ENCODE assay signal across 19 cellular contexts in the genomic region with DNA sequence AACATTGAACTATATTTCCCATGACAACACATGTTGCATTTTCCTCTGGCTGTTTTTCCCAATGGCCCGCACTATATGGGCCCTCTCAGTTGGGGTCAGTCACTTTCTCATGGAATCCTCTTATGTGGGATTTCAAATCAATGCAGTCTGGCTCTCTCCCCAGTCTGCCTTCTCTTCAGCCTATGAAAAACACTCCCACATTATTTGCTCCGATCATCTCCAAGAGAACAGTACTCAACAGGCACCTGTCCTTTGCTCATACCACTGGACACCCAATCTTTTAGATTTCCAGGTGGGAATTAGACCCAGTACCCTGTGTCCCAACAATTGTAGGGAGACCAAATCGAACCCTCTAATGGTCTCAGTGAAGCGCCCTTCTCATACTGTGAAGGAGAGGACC.
DNase-seq lines count a peak whose midpoint lies in the region; ATAC-seq and TF ChIP-seq lines count a peak whose summit lies in the region.
"Had no signal": no experiment of that assay in that cellular context is flagged by ENCODE, and none has a peak within 500 bp of the region (broad histone marks: within the 10 kb centered on the region; RNA-seq: fewer than 3 reads in every experiment).

No MANE protein-coding gene starts in this region.

- H3K9me3 Mint-ChIP-seq in CD8-positive, alpha-beta memory T cell = peaks cover 3 to 21% (median 10%) of the 10 kb centered on the region in 5 donors
- H3K9me3 Mint-ChIP-seq in activated naive CD4-positive, alpha-beta T cell treated with anti-CD3 and anti-CD28 coated beads, Interleukin-2, amount 10 ng/mL, durations not matched to agents 7 days and 5 days = peaks cover 21% of the 10 kb centered on the region

- H3K14ac ChIP-seq in trophoblast cell (ENCODE audit: low read length) = no peak overlapping the region

- 87 to 94% (median 90%) methylated on average over 4 of the region's 4 CpGs for WGBS in heart left ventricle, 4 donors
- WGBS in right cardiac atrium = 88% methylated on average over 4 of the region's 4 CpGs
- no CpG with 5 or more reads among the region's 4 CpGs for WGBS in trophoblast cell (ENCODE audit: extremely low coverage, insufficient coverage, insufficient read length)

- H2BK5ac ChIP-seq in trophoblast cell (ENCODE audit: low read depth, low read length, poor library complexity) = no peak overlapping the region

- H3K23ac ChIP-seq in trophoblast cell (ENCODE audit: low read length) = no peak overlapping the region

- H2BK12ac ChIP-seq in trophoblast cell (ENCODE audit: low read length) = no peak overlapping the region

- CTCF ChIA-PET in HEK293 (lab: Yijun Ruan, JAX) = interaction anchor here (0.7 kb wide), 1 partner anchor 129 kb away, joined by 4 read pairs; no protein-coding TSS in a partner anchor
- CTCF ChIA-PET in CD8-positive, alpha-beta memory T cell (lab: Charles Lee) = no interaction called here
- CTCF ChIA-PET in activated naive CD4-positive, alpha-beta T cell treated with anti-CD3 and anti-CD28 coated beads, Interleukin-2, amount 10 ng/mL, durations not matched to agents 7 days and 5 days (lab: Charles Lee) = no interaction called here

- H3K36me3 Mint-ChIP-seq in CD8-positive, alpha-beta memory T cell = peaks cover 0 to 6% (median 0%) of the 10 kb centered on the region in 3 donors
- peaks cover 8% of the 10 kb centered on the region for H3K36me3 Mint-ChIP-seq in activated naive CD4-positive, alpha-beta T cell treated with anti-CD3 and anti-CD28 coated beads, Interleukin-2, amount 10 ng/mL, durations not matched to agents 7 days and 5 days
- H3K36me3 Mint-ChIP-seq: CD4-positive, CD25-positive, alpha-beta regulatory T cell; IgD-negative memory B cell had no signal

- H3K9me3 ChIP-seq in heart left ventricle (peaks cover 0 to 6% (median 0%) of the 10 kb centered on the region in 12 donors), right cardiac atrium (ENCODE audit: control insufficient read depth, low read length) (no peaks in the 10 kb centered on the region), HEK293 (ENCODE audit: control insufficient read depth, insufficient read depth, low read depth, low read length) (no peaks in the 10 kb centered on the region), trophoblast cell (ENCODE audit: insufficient read depth, low read depth, low read length) (no peaks in the 10 kb centered on the region)
- no peaks in the 10 kb centered on the region for H3K9me3 ChIP-seq in CD8-positive, alpha-beta memory T cell (ENCODE audit: low read length)
- H3K9me3 ChIP-seq: BLaER1 treated with 17β-estradiol and CSF1 and Interleukin-3, amounts not matched to agents 10 nM and 100 nM had no signal

- no peak overlapping the region for H4K8ac ChIP-seq in trophoblast cell (ENCODE audit: low read depth, low read length)

- H3K79me2 ChIP-seq in trophoblast cell (ENCODE audit: control insufficient read depth, insufficient read depth, low read length, poor library complexity) = no peaks in the 10 kb centered on the region

- H3K27ac Mint-ChIP-seq in CD8-positive, alpha-beta memory T cell = peak overlapping the region in 1 of 8 donors; percentile 24
- H3K27ac Mint-ChIP-seq in activated naive CD4-positive, alpha-beta T cell treated with anti-CD3 and anti-CD28 coated beads, Interleukin-2, amount 10 ng/mL, durations not matched to agents 7 days and 5 days = no peak overlapping the region
- H3K27ac Mint-ChIP-seq: CD4-positive, CD25-positive, alpha-beta regulatory T cell; IgD-negative memory B cell had no signal

- intact Hi-C loops in heart left ventricle (cut with DNase I) = no loop called here
- intact Hi-C loops in right cardiac atrium (cut with DNase I) = no loop called here

- no peak overlapping the region for H2AFZ ChIP-seq in trophoblast cell (ENCODE audit: insufficient read depth, low read length, poor library complexity)

- H3K4me1 ChIP-seq in heart left ventricle = peaks cover 0 to 8% (median 0%) of the 10 kb centered on the region in 12 donors
- no peaks in the 10 kb centered on the region for H3K4me1 ChIP-seq in right cardiac atrium (ENCODE audit: control insufficient read depth, insufficient read depth, low read length)
- H3K4me1 ChIP-seq in HEK293 (ENCODE audit: control insufficient read depth, insufficient read depth, low read length) = peaks cover 26% of the 10 kb centered on the region
- peaks cover 0 to 4% of the 10 kb centered on the region in 2 experiments for H3K4me1 ChIP-seq in trophoblast cell (ENCODE audit: control insufficient read depth in 1 of 2, insufficient read depth in 2 of 2, low read length in 2 of 2)
- H3K4me1 ChIP-seq in CD8-positive, alpha-beta memory T cell (ENCODE audit: insufficient read depth, low read length) = no peaks in the 10 kb centered on the region

- H3K4me3 ChIP-seq in heart left ventricle (no peak overlapping the region), right cardiac atrium (ENCODE audit: low read length) (no peak overlapping the region), HEK293 (ENCODE audit: low read depth, low read length) (no peak overlapping the region), trophoblast cell (ENCODE audit: low read depth, low read length) (no peak overlapping the region)
- H3K4me3 ChIP-seq in CD8-positive, alpha-beta memory T cell (ENCODE audit: low read length) = no peak overlapping the region
- H3K4me3 ChIP-seq: BLaER1 treated with 17β-estradiol and CSF1 and Interleukin-3, amounts not matched to agents 10 nM and 100 nM had no signal

- H3K27ac ChIP-seq in heart left ventricle (peak overlapping the region in 8 of 12 donors; percentile 8 to 69 (median 30)), right cardiac atrium (ENCODE audit: low read length) (no peak overlapping the region), HEK293 (ENCODE audit: extremely low read depth, low read depth, low read length) (no peak overlapping the region), trophoblast cell (ENCODE audit: low read depth, low read length) (no peak overlapping the region)
- no peak overlapping the region for H3K27ac ChIP-seq in CD8-positive, alpha-beta memory T cell (ENCODE audit: low read depth, low read length)
- H3K27ac ChIP-seq: BLaER1 treated with 17β-estradiol and CSF1 and Interleukin-3, amounts not matched to agents 10 nM and 100 nM had no signal

- H3K4ac ChIP-seq in trophoblast cell (ENCODE audit: low read depth, low read length) = no peak overlapping the region

- TF ChIP-seq CTCF in heart left ventricle (IDR thresholded peaks at IDR 0.05) (no peak), HEK293 (tag by site-specific recombination; IDR thresholded peaks at IDR 0.05) (no peak)

- peak in 2 of 4 donors; percentile 24 to 39 for ATAC-seq in heart left ventricle
- ATAC-seq in right cardiac atrium = no peak
- ATAC-seq in left lobe of liver = peak; percentile 54
- ATAC-seq: HCT116 had no signal

- peak overlapping the region; percentile 11 for H3K9ac ChIP-seq in trophoblast cell (ENCODE audit: low read length)
- H3K9ac ChIP-seq: BLaER1 treated with 17β-estradiol and CSF1 and Interleukin-3, amounts not matched to agents 10 nM and 100 nM had no signal

- peaks cover 2% of the 10 kb centered on the region for H3K79me1 ChIP-seq in trophoblast cell (ENCODE audit: low read length)

- H3K27me3 Mint-ChIP-seq in CD8-positive, alpha-beta memory T cell = peaks cover 3 to 8% of the 10 kb centered on the region in 2 donors
- peaks cover 4% of the 10 kb centered on the region for H3K27me3 Mint-ChIP-seq in activated naive CD4-positive, alpha-beta T cell treated with anti-CD3 and anti-CD28 coated beads, Interleukin-2, amount 10 ng/mL, durations not matched to agents 7 days and 5 days
- H3K27me3 Mint-ChIP-seq: IgD-negative memory B cell had no signal

- no peak overlapping the region for H4K12ac ChIP-seq in trophoblast cell (ENCODE audit: low read depth, low read length)

- H3K18ac ChIP-seq in trophoblast cell (ENCODE audit: low read length) = no peak overlapping the region

- POLR2A ChIA-PET in HEK293 (lab: Yijun Ruan, JAX) = no interaction called here
- POLR2A ChIA-PET in CD8-positive, alpha-beta memory T cell (lab: Charles Lee) = no interaction called here

- H3K4me2 ChIP-seq in trophoblast cell (ENCODE audit: low read length) = no peak overlapping the region
- H3K4me2 ChIP-seq: BLaER1 treated with 17β-estradiol and CSF1 and Interleukin-3, amounts not matched to agents 10 nM and 100 nM had no signal

- no peak for TF ChIP-seq POLR2A in heart left ventricle (IDR thresholded peaks at IDR 0.05)

- no peak overlapping the region for H3K4me3 Mint-ChIP-seq in CD8-positive, alpha-beta memory T cell
- no peak overlapping the region for H3K4me3 Mint-ChIP-seq in activated naive CD4-positive, alpha-beta T cell treated with anti-CD3 and anti-CD28 coated beads, Interleukin-2, amount 10 ng/mL, durations not matched to agents 7 days and 5 days
- H3K4me3 Mint-ChIP-seq: CD4-positive, CD25-positive, alpha-beta regulatory T cell; IgD-negative memory B cell had no signal

- H3K4me1 Mint-ChIP-seq in CD8-positive, alpha-beta memory T cell = no peaks in the 10 kb centered on the region
- peaks cover under 1% of the 10 kb centered on the region for H3K4me1 Mint-ChIP-seq in activated naive CD4-positive, alpha-beta T cell treated with anti-CD3 and anti-CD28 coated beads, Interleukin-2, amount 10 ng/mL, durations not matched to agents 7 days and 5 days
- H3K4me1 Mint-ChIP-seq: IgD-negative memory B cell had no signal

- H3K27me3 ChIP-seq in heart left ventricle (no peaks in the 10 kb centered on the region), right cardiac atrium (ENCODE audit: control insufficient read depth, insufficient read depth) (no peaks in the 10 kb centered on the region), trophoblast cell (ENCODE audit: insufficient read depth, low read length) (no peaks in the 10 kb centered on the region)
- no peaks in the 10 kb centered on the region for H3K27me3 ChIP-seq in CD8-positive, alpha-beta memory T cell (ENCODE audit: insufficient read depth, low read length, poor library complexity, severe bottlenecking)
- H3K27me3 ChIP-seq: BLaER1 treated with 17β-estradiol and CSF1 and Interleukin-3, amounts not matched to agents 10 nM and 100 nM had no signal

- no peak overlapping the region for H2BK120ac ChIP-seq in trophoblast cell (ENCODE audit: insufficient read depth, low read length, poor library complexity)

- H4K91ac ChIP-seq in trophoblast cell (ENCODE audit: low read depth, low read length) = no peak overlapping the region

- H3K36me3 ChIP-seq in heart left ventricle = no peaks in the 10 kb centered on the region
- H3K36me3 ChIP-seq in HEK293 (ENCODE audit: control insufficient read depth in 2 of 2, insufficient read depth in 1 of 2, low read length in 2 of 2) = no peaks in the 10 kb centered on the region
- no peaks in the 10 kb centered on the region for H3K36me3 ChIP-seq in trophoblast cell (ENCODE audit: control insufficient read depth in 1 of 2, insufficient read depth in 2 of 2, low read length in 2 of 2)
- no peaks in the 10 kb centered on the region for H3K36me3 ChIP-seq in CD8-positive, alpha-beta memory T cell (ENCODE audit: insufficient read depth, low read length)
- H3K36me3 ChIP-seq: BLaER1 treated with 17β-estradiol and CSF1 and Interleukin-3, amounts not matched to agents 10 nM and 100 nM had no signal

- DNase-seq in heart left ventricle (no peak), right cardiac atrium (no peak), left lobe of liver (ENCODE audit: low spot score) (no peak), trophoblast cell (no peak), DMS53 (lab: John Stamatoyannopoulos, UW) (no peak)
- no peak for DNase-seq in CD8-positive, alpha-beta memory T cell
- no peak for DNase-seq in activated naive CD4-positive, alpha-beta T cell treated with anti-CD3 and anti-CD28 coated beads, Interleukin-2, amount 10 ng/mL, durations not matched to agents 7 days and 5 days
- DNase-seq: 8988T; ACHN; Calu3; CD4-positive, CD25-positive, alpha-beta regulatory T cell; DMS 273 treated with DMSO at 0.1 percent for 48 hours; DMS79; EL; GDM1 had no signal

- no peak overlapping the region for H2AK5ac ChIP-seq in trophoblast cell (ENCODE audit: low read length)

Comparison
In these comparisons a context has a peak if more than half of its experiments do, and no peak if none do; other contexts are left out.
1. H3K27ac ChIP-seq: peak in heart left ventricle (8 of 12); none in right cardiac atrium (single experiment), HEK293 (single experiment), trophoblast cell (single experiment) and CD8-positive, alpha-beta memory T cell (single experiment).